In the genomic region with DNA sequence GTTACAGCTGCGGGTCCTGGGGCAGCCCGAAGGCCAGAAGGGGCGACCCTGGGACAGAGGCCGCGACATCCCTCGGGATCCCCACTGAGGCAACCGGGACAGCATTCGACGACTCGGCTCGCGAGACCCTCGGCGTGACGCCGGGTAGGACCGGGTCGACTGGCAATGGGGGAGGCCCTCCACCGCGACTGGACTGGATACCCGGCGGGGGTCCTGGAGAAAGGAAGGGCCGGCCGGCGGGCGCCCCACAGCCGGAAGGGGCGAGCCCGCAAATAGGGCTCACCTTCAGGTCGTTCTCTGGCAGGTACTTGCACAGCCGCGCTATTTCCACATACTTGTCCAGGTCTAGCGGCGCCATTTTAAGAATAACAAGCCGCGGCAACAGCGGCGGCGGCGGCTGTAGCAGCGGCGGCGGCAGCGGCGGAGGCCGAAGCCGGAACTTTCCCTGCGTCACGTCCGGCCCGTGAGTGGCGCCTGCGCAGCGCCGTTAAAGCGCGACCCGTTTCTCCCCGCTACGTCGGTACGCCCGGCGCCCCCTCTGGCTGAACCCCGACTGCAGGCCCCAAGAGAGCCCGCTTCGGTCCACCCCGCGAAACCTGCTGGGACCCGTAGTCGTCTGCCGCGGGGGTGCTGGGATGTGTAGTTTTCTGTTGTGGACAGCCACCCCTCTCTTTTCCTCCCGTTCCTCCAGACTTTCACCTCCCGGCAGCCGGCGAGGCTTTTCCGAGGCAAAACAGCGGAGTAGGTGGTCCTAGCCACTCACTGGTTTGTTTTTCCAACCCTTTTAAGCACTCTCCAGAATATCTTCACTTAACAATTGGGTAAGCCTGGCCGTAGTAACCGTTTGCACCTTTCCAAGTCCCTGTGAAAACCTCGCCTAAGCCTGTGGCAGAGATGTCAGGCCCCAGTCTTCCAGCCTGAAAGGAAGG, we compare ENCODE assay signal across 1 cellular context.
TF ChIP-seq lines count a peak whose summit lies in the region.

A gene (minus strand): TSS at position 443 of the 929 bp plus-strand sequence. CDS start 85 bp downstream, at position 358.

TF ChIP-seq in GM12878, 131 proteins besides CTCF, POLR2A, EP300 and RAD21 (continued from another document and continues in another):
- TF ChIP-seq, protein P1, sequence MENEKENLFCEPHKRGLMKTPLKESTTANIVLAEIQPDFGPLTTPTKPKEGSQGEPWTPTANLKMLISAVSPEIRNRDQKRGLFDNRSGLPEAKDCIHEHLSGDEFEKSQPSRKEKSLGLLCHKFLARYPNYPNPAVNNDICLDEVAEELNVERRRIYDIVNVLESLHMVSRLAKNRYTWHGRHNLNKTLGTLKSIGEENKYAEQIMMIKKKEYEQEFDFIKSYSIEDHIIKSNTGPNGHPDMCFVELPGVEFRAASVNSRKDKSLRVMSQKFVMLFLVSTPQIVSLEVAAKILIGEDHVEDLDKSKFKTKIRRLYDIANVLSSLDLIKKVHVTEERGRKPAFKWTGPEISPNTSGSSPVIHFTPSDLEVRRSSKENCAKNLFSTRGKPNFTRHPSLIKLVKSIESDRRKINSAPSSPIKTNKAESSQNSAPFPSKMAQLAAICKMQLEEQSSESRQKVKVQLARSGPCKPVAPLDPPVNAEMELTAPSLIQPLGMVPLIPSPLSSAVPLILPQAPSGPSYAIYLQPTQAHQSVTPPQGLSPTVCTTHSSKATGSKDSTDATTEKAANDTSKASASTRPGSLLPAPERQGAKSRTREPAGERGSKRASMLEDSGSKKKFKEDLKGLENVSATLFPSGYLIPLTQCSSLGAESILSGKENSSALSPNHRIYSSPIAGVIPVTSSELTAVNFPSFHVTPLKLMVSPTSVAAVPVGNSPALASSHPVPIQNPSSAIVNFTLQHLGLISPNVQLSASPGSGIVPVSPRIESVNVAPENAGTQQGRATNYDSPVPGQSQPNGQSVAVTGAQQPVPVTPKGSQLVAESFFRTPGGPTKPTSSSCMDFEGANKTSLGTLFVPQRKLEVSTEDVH (IDR thresholded peaks at IDR 0.05; ENCODE audit: low read depth, partially characterized antibody): peak; percentile 57
- TF ChIP-seq SREBF1 (IDR thresholded peaks at IDR 0.05; ENCODE audit: low read length) (no peak; the same call in 1 of the 2 replicates), NFYA (IDR thresholded peaks at IDR 0.05; ENCODE audit: borderline replicate concordance, low read depth, low read length) (no peak), NRF1 (conservative IDR thresholded peaks at IDR 0.05; ENCODE audit: low read depth, low read length) (peak; percentile 84), ZNF622 (IDR thresholded peaks at IDR 0.05) (no peak), IKZF1 (conservative IDR thresholded peaks at IDR 0.05) (peak; percentile 98), SMAD1 (IDR thresholded peaks at IDR 0.05; ENCODE audit: low read depth, partially characterized antibody) (no peak), SMARCA5 (IDR thresholded peaks at IDR 0.05) (no peak), ATF7 (IDR thresholded peaks at IDR 0.05; ENCODE audit: low read depth) (peak; percentile 35; the same call in 1 of the 2 replicates), POLR2AphosphoS2 (IDR thresholded peaks at IDR 0.05; ENCODE audit: low read depth, low read length) (no peak), BHLHE40 (IDR thresholded peaks at IDR 0.05; ENCODE audit: borderline replicate concordance in 1 of 2, low read depth in 2 of 2, low read length in 1 of 2) (peak in 1 of 2 experiments; percentile 82; a peak in 2 of 4 replicates), CEBPB (IDR thresholded peaks at IDR 0.05; ENCODE audit: borderline replicate concordance in 1 of 2, low read depth in 2 of 2, low read length in 2 of 2) (no peak), TCF12 (IDR thresholded peaks at IDR 0.05; ENCODE audit: low read depth, low read length) (0 out of 2 replicates have a peak, but pooled peaks have one; percentile 43), RCOR1 (conservative IDR thresholded peaks at IDR 0.05; ENCODE audit: low read depth, low read length) (no peak), HCFC1 (IDR thresholded peaks at IDR 0.05; ENCODE audit: low read length) (peak; percentile 98), SIN3A (IDR thresholded peaks at IDR 0.05; ENCODE audit: low read depth, low read length) (peak; percentile 79; the same call in 1 of the 2 replicates), ZNF24 (IDR thresholded peaks at IDR 0.05) (peak; percentile 72)
- TF ChIP-seq, protein P2, sequence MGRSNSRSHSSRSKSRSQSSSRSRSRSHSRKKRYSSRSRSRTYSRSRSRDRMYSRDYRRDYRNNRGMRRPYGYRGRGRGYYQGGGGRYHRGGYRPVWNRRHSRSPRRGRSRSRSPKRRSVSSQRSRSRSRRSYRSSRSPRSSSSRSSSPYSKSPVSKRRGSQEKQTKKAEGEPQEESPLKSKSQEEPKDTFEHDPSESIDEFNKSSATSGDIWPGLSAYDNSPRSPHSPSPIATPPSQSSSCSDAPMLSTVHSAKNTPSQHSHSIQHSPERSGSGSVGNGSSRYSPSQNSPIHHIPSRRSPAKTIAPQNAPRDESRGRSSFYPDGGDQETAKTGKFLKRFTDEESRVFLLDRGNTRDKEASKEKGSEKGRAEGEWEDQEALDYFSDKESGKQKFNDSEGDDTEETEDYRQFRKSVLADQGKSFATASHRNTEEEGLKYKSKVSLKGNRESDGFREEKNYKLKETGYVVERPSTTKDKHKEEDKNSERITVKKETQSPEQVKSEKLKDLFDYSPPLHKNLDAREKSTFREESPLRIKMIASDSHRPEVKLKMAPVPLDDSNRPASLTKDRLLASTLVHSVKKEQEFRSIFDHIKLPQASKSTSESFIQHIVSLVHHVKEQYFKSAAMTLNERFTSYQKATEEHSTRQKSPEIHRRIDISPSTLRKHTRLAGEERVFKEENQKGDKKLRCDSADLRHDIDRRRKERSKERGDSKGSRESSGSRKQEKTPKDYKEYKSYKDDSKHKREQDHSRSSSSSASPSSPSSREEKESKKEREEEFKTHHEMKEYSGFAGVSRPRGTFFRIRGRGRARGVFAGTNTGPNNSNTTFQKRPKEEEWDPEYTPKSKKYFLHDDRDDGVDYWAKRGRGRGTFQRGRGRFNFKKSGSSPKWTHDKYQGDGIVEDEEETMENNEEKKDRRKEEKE (IDR thresholded peaks at IDR 0.05): no peak
- TF ChIP-seq, protein P3, sequence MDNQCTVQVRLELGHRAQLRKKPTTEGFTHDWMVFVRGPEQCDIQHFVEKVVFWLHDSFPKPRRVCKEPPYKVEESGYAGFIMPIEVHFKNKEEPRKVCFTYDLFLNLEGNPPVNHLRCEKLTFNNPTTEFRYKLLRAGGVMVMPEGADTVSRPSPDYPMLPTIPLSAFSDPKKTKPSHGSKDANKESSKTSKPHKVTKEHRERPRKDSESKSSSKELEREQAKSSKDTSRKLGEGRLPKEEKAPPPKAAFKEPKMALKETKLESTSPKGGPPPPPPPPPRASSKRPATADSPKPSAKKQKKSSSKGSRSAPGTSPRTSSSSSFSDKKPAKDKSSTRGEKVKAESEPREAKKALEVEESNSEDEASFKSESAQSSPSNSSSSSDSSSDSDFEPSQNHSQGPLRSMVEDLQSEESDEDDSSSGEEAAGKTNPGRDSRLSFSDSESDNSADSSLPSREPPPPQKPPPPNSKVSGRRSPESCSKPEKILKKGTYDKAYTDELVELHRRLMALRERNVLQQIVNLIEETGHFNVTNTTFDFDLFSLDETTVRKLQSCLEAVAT (IDR thresholded peaks at IDR 0.05): no peak
- TF ChIP-seq, protein P4, sequence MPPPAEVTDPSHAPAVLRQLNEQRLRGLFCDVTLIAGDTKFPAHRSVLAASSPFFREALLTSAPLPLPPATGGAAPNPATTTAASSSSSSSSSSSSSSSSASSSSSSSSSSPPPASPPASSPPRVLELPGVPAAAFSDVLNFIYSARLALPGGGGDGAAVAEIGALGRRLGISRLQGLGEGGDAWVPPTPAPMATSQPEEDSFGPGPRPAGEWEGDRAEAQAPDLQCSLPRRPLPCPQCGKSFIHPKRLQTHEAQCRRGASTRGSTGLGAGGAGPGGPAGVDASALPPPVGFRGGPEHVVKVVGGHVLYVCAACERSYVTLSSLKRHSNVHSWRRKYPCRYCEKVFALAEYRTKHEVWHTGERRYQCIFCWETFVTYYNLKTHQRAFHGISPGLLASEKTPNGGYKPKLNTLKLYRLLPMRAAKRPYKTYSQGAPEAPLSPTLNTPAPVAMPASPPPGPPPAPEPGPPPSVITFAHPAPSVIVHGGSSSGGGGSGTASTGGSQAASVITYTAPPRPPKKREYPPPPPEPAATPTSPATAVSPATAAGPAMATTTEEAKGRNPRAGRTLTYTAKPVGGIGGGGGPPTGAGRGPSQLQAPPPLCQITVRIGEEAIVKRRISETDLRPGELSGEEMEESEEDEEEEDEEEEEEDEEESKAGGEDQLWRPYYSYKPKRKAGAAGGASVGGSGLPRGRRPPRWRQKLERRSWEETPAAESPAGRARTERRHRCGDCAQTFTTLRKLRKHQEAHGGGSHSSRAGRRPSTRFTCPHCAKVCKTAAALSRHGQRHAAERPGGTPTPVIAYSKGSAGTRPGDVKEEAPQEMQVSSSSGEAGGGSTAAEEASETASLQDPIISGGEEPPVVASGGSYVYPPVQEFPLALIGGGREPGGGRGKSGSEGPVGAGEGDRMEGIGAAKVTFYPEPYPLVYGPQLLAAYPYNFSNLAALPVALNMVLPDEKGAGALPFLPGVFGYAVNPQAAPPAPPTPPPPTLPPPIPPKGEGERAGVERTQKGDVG (CRISPR knock-in tag; IDR thresholded peaks at IDR 0.05): no peak
- TF ChIP-seq, protein P5, sequence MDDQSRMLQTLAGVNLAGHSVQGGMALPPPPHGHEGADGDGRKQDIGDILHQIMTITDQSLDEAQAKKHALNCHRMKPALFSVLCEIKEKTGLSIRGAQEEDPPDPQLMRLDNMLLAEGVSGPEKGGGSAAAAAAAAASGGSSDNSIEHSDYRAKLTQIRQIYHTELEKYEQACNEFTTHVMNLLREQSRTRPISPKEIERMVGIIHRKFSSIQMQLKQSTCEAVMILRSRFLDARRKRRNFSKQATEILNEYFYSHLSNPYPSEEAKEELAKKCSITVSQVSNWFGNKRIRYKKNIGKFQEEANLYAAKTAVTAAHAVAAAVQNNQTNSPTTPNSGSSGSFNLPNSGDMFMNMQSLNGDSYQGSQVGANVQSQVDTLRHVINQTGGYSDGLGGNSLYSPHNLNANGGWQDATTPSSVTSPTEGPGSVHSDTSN (IDR thresholded peaks at IDR 0.05; ENCODE audit: insufficient replicate concordance, low read depth, low read length): no peak
- TF ChIP-seq, protein P6, sequence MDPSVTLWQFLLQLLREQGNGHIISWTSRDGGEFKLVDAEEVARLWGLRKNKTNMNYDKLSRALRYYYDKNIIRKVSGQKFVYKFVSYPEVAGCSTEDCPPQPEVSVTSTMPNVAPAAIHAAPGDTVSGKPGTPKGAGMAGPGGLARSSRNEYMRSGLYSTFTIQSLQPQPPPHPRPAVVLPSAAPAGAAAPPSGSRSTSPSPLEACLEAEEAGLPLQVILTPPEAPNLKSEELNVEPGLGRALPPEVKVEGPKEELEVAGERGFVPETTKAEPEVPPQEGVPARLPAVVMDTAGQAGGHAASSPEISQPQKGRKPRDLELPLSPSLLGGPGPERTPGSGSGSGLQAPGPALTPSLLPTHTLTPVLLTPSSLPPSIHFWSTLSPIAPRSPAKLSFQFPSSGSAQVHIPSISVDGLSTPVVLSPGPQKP (IDR thresholded peaks at IDR 0.05; ENCODE audit: low read depth, low read length): 0 out of 2 replicates have a peak, but pooled peaks have one; percentile 55
- TF ChIP-seq, protein P7, sequence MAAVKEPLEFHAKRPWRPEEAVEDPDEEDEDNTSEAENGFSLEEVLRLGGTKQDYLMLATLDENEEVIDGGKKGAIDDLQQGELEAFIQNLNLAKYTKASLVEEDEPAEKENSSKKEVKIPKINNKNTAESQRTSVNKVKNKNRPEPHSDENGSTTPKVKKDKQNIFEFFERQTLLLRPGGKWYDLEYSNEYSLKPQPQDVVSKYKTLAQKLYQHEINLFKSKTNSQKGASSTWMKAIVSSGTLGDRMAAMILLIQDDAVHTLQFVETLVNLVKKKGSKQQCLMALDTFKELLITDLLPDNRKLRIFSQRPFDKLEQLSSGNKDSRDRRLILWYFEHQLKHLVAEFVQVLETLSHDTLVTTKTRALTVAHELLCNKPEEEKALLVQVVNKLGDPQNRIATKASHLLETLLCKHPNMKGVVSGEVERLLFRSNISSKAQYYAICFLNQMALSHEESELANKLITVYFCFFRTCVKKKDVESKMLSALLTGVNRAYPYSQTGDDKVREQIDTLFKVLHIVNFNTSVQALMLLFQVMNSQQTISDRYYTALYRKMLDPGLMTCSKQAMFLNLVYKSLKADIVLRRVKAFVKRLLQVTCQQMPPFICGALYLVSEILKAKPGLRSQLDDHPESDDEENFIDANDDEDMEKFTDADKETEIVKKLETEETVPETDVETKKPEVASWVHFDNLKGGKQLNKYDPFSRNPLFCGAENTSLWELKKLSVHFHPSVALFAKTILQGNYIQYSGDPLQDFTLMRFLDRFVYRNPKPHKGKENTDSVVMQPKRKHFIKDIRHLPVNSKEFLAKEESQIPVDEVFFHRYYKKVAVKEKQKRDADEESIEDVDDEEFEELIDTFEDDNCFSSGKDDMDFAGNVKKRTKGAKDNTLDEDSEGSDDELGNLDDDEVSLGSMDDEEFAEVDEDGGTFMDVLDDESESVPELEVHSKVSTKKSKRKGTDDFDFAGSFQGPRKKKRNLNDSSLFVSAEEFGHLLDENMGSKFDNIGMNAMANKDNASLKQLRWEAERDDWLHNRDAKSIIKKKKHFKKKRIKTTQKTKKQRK (IDR thresholded peaks at IDR 0.05; ENCODE audit: low read depth, low read length): no peak
- TF ChIP-seq, protein P8, sequence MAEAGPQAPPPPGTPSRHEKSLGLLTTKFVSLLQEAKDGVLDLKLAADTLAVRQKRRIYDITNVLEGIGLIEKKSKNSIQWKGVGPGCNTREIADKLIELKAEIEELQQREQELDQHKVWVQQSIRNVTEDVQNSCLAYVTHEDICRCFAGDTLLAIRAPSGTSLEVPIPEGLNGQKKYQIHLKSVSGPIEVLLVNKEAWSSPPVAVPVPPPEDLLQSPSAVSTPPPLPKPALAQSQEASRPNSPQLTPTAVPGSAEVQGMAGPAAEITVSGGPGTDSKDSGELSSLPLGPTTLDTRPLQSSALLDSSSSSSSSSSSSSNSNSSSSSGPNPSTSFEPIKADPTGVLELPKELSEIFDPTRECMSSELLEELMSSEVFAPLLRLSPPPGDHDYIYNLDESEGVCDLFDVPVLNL (IDR thresholded peaks at IDR 0.05; ENCODE audit: low read depth, low read length): peak; percentile 56; the same call in 1 of the 2 replicates
- TF ChIP-seq, protein P9, sequence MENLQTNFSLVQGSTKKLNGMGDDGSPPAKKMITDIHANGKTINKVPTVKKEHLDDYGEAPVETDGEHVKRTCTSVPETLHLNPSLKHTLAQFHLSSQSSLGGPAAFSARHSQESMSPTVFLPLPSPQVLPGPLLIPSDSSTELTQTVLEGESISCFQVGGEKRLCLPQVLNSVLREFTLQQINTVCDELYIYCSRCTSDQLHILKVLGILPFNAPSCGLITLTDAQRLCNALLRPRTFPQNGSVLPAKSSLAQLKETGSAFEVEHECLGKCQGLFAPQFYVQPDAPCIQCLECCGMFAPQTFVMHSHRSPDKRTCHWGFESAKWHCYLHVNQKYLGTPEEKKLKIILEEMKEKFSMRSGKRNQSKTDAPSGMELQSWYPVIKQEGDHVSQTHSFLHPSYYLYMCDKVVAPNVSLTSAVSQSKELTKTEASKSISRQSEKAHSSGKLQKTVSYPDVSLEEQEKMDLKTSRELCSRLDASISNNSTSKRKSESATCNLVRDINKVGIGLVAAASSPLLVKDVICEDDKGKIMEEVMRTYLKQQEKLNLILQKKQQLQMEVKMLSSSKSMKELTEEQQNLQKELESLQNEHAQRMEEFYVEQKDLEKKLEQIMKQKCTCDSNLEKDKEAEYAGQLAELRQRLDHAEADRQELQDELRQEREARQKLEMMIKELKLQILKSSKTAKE (IDR thresholded peaks at IDR 0.05; ENCODE audit: low read depth, poor library complexity, severe bottlenecking): peak; percentile 49
